Comparison of ENCODE assay signal across 24 cellular contexts in the genomic region with DNA sequence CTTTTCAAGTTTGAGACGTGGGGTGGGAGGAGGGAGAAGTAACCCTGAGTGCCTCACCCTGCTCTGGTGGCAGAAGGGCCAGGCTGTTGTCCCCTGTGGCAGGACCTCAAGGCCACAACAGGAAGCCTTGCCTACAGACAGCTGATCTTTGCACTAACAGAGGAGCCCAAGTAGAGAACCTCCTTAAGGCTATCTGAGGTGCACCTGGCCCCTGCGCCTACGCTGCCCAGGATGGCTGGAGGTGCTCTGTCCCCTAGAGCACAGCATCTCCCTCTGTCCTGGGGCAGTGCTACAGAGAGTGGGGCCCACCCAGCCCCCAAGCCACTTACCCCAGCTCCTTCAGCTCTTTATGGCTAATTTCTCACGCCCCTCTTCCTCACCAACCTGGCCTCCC. TPM values are rescaled to one million over a fixed set of nuclear protein-coding genes. Genes with fewer than 3 reads are reported as not detected.
"Had no signal": no experiment of that assay in that cellular context is flagged by ENCODE, and none has a peak within 500 bp of the region (broad histone marks: within the 10 kb centered on the region; RNA-seq: fewer than 3 reads in every experiment).

No MANE protein-coding gene starts in this region.

- H3K36me3 ChIP-seq: cardiac muscle cell, heart right ventricle, left lung, upper lobe of left lung had no signal

- H3K9ac ChIP-seq: parathyroid adenoma had no signal

- H3K9me3 Mint-ChIP-seq: activated CD4-positive, alpha-beta memory T cell treated with anti-CD3 and anti-CD28 coated beads for 36 hours; activated naive CD8-positive, alpha-beta T cell treated with anti-CD3 and anti-CD28 coated beads, Interleukin-2, amount 50 U/mL, for 24 hours; activated T-cell treated with anti-CD3 and anti-CD28 coated beads, Interleukin-2, amount 50 U/mL, for 72 hours; mesothelial cell of epicardium; nephron progenitor cell had no signal

- H3K27me3 ChIP-seq: body of pancreas, cardiac muscle cell, heart right ventricle, left lung, testis, upper lobe of left lung had no signal

- H3K36me3 Mint-ChIP-seq: activated CD4-positive, alpha-beta memory T cell treated with anti-CD3 and anti-CD28 coated beads for 36 hours; mesothelial cell of epicardium had no signal

- H3K79me2 ChIP-seq: parathyroid adenoma had no signal

- ATAC-seq: activated naive CD8-positive, alpha-beta T cell treated with anti-CD3 and anti-CD28 coated beads, Interleukin-2, amount 50 U/mL, for 24 hours; activated T-cell treated with anti-CD3 and anti-CD28 coated beads, Interleukin-2, amount 50 U/mL, for 72 hours; body of pancreas had no signal

- H2AFZ ChIP-seq: parathyroid adenoma had no signal

- H3K27ac Mint-ChIP-seq: activated CD4-positive, alpha-beta memory T cell treated with anti-CD3 and anti-CD28 coated beads for 36 hours; activated naive CD8-positive, alpha-beta T cell treated with anti-CD3 and anti-CD28 coated beads, Interleukin-2, amount 50 U/mL, for 24 hours; activated T-cell treated with anti-CD3 and anti-CD28 coated beads, Interleukin-2, amount 50 U/mL, for 72 hours; mesothelial cell of epicardium; nephron progenitor cell had no signal

- H3K27ac ChIP-seq: body of pancreas, cardiac muscle cell, epithelial cell of prostate, left lung, parathyroid adenoma, testis, upper lobe of left lung had no signal

- H3K4me1 ChIP-seq: body of pancreas, left lung, parathyroid adenoma had no signal

- DNase-seq: activated CD4-positive, alpha-beta memory T cell treated with anti-CD3 and anti-CD28 coated beads for 36 hours; activated CD4-positive, alpha-beta T cell treated with anti-CD3 and anti-CD28 coated beads for 48 hours; activated gamma-delta T cell; activated naive CD4-positive, alpha-beta T cell treated with anti-CD3 and anti-CD28 coated beads, Interleukin-2, amount 50 U/mL, for 16 hours; activated naive CD8-positive, alpha-beta T cell treated with anti-CD3 and anti-CD28 coated beads, Interleukin-2, amount 50 U/mL, for 24 hours; activated T-cell treated with anti-CD3 and anti-CD28 coated beads, Interleukin-2, amount 50 U/mL, for 72 hours; cortex of kidney; mammary epithelial cell; nephron progenitor cell; stimulated activated CD4-positive, alpha-beta T cell treated with anti-CD3 and anti-CD28 coated beads, Interleukin-4, amount 100 ng/mL, for 4 hours; T1000 had no signal

- H3K4me3 ChIP-seq: body of pancreas, cardiac muscle cell, heart right ventricle, left lung, testis, upper lobe of left lung had no signal

- H3K9me3 ChIP-seq: body of pancreas, heart right ventricle, left lung, testis, upper lobe of left lung had no signal

- H3K4me3 Mint-ChIP-seq: activated CD4-positive, alpha-beta memory T cell treated with anti-CD3 and anti-CD28 coated beads for 36 hours; activated naive CD8-positive, alpha-beta T cell treated with anti-CD3 and anti-CD28 coated beads, Interleukin-2, amount 50 U/mL, for 24 hours; activated T-cell treated with anti-CD3 and anti-CD28 coated beads, Interleukin-2, amount 50 U/mL, for 72 hours; mesothelial cell of epicardium; nephron progenitor cell had no signal

RNA-seq across cellular contexts. Expression of a gene that starts 52.4 kb away (rescaled TPM):
- total RNA-seq: activated CD4-positive, alpha-beta memory T cell treated with anti-CD3 and anti-CD28 coated beads for 36 hours; activated T-cell treated with anti-CD3 and anti-CD28 coated beads, Interleukin-2, amount 50 U/mL, for 72 hours; body of pancreas; cardiac muscle cell; kidney epithelial cell; left lung; mammary epithelial cell; pulmonary artery endothelial cell; right cardiac atrium; T-helper 1 cell treated with Interleukin-12 subunit alpha and Interleukin-12 subunit beta and Interleukin-4 antibody, amounts not matched to agents 30 ng/mL and 1 ng/mL, for 36 hours had no signal
